ENCODE assay signal across 8 cellular contexts in genomic region chr4:185134176-185134869, GRCh38. TPM values are rescaled to one million over a fixed set of nuclear protein-coding genes. Genes with fewer than 3 reads are reported as not detected.
DNase-seq lines count a peak whose midpoint lies in the region; ATAC-seq, FAIRE-seq and TF ChIP-seq lines count a peak whose summit lies in the region.

No MANE protein-coding gene starts in this region.

- TF ChIP-seq CTCF in Peyer's patch (IDR thresholded peaks at IDR 0.05), result peak; percentile 55 to 84 (median 80)
- TF ChIP-seq CTCF in H1 (IDR thresholded peaks at IDR 0.05; ENCODE audit: control extremely low read depth in 1 of 3, insufficient read depth in 1 of 3, low read depth in 1 of 3, low read length in 3 of 3), result peak in 2 of 3 experiments; percentile 60 to 63; a peak in 3 of 4 replicates

- no peak overlapping the region for H2BK20ac ChIP-seq in H1 (ENCODE audit: low read length)

- POLR2A ChIA-PET in H1 (lab: Charles Lee; ENCODE audit: partially characterized antibody), result interaction anchor here (1.9 kb wide), 1 partner anchor 9 kb away, joined by 8 read pairs; the partner anchor contains the start of gene SLC25A4

- no peak overlapping the region for H4K91ac ChIP-seq in H1 (replicated peaks; ENCODE audit: insufficient read length, low read length)

- H2AK5ac ChIP-seq in H1 (ENCODE audit: low read depth, low read length) (no peak overlapping the region), mesendoderm (ENCODE audit: low read length) (no peak overlapping the region)

- H3K9ac ChIP-seq in H1 (replicated peaks in 1 of 4; ENCODE audit: extremely low read depth in 1 of 4, low read depth in 3 of 4, low read length in 3 of 4) (no peak overlapping the region), mesendoderm (ENCODE audit: low read length) (no peak overlapping the region)

- H3K4me1 ChIP-seq in Peyer's patch, result no peaks in the 10 kb centered on the region
- H3K4me1 ChIP-seq in H1 (replicated peaks in 1 of 4; ENCODE audit: control insufficient read depth in 3 of 4, insufficient read depth in 4 of 4, low read length in 3 of 4), result no peaks in the 10 kb centered on the region
- no peaks in the 10 kb centered on the region for H3K4me1 ChIP-seq in mesendoderm (ENCODE audit: control insufficient read depth, low read depth, low read length)

- peak; percentile 84 to 86 for TF ChIP-seq RAD21 in H1 (IDR thresholded peaks at IDR 0.05 in 1 of 2, conservative IDR thresholded peaks at IDR 0.05 in 1 of 2; ENCODE audit: low read depth in 2 of 2, low read length in 2 of 2)

- H3K27me3 ChIP-seq in Peyer's patch (no peaks in the 10 kb centered on the region), H1 (replicated peaks in 1 of 4; ENCODE audit: control insufficient read depth in 3 of 4, extremely low read depth in 1 of 4, insufficient read depth in 3 of 4, low read length in 3 of 4) (peaks cover 0 to 4% (median 0%) of the 10 kb centered on the region in 4 experiments; a peak in 1 of 7 replicates), mesendoderm (ENCODE audit: insufficient read depth, low read length, poor library complexity) (no peaks in the 10 kb centered on the region)

- DNase-seq in Ammon's horn (ENCODE audit: low spot score) (peak; percentile 73), GM18507 (ENCODE audit: extremely low spot score, insufficient read length, low read depth) (no peak), Peyer's patch (no peak), H1 (ENCODE audit: low read depth in 1 of 2, low spot score in 2 of 2) (no peak), mesendoderm (peak; percentile 61)

- ATAC-seq in HG03460 (IDR thresholded peaks at IDR 0.05; ENCODE audit: unreplicated experiment), result peak; percentile 79
- no peak for ATAC-seq in HG03196 (IDR thresholded peaks at IDR 0.05; ENCODE audit: unreplicated experiment)
- ATAC-seq in GM18520 (IDR thresholded peaks at IDR 0.05; ENCODE audit: unreplicated experiment), result no peak

- H3K14ac ChIP-seq in H1 (ENCODE audit: insufficient read length), result no peak overlapping the region

- H3K4ac ChIP-seq in H1 (replicated peaks; ENCODE audit: insufficient read length, low read depth, low read length) (no peak overlapping the region), mesendoderm (ENCODE audit: low read depth, low read length) (no peak overlapping the region)

- H2BK5ac ChIP-seq in H1 (ENCODE audit: low read depth, low read length), result no peak overlapping the region
- H2BK5ac ChIP-seq in mesendoderm (ENCODE audit: low read length), result no peak overlapping the region

- 72% methylated on average over 3 of the region's 3 CpGs; no CpG with 5 or more reads in 1 of the 2 experiments for WGBS in H1 (ENCODE audit: extremely low coverage in 1 of 2, insufficient coverage in 1 of 2, insufficient read length in 1 of 2, insufficient replicate concordance in 2 of 2, low coverage in 1 of 2, low lambda C conversion rate in 2 of 2, missing lambda C conversion rate in 1 of 2), 2 experiments
- no CpG with 5 or more reads among the region's 3 CpGs for WGBS in mesendoderm (ENCODE audit: extremely low coverage, insufficient coverage, low lambda C conversion rate)

- CTCF ChIA-PET in H1 (lab: Charles Lee; ENCODE audit: partially characterized antibody), result interaction anchor here (0.6 to 11.4 kb wide), 45 partner anchors 8 to 933 kb away, joined by 3 to 167 read pairs (median 3); partner anchors contain the start of genes HELT and SLC25A4

- peak; percentile 81 for FAIRE-seq in GM18507 (lab: Jason Lieb, UNC)
- FAIRE-seq in H1 (lab: Jason Lieb, UNC), result no peak

- H2BK12ac ChIP-seq in H1 (ENCODE audit: low read depth, low read length), result no peak overlapping the region

- no peaks in the 10 kb centered on the region for H3K23me2 ChIP-seq in H1 (ENCODE audit: low read depth, low read length)

- H3K4me2 ChIP-seq in H1 (ENCODE audit: insufficient read depth in 1 of 2, low read depth in 2 of 2, low read length in 2 of 2) (no peak overlapping the region), mesendoderm (ENCODE audit: low read length) (no peak overlapping the region)

- TF ChIP-seq POLR2A in Peyer's patch (IDR thresholded peaks at IDR 0.05), result no peak
- TF ChIP-seq POLR2A in H1 (IDR thresholded peaks at IDR 0.05; ENCODE audit: control extremely low read depth in 1 of 2, low read depth in 2 of 2, low read length in 2 of 2), result no peak

- H3K27ac ChIP-seq in Peyer's patch (no peak overlapping the region), H1 (ENCODE audit: low read depth, low read length) (no peak overlapping the region), mesendoderm (ENCODE audit: low read depth, low read length) (no peak overlapping the region)

- H3K36me3 ChIP-seq in Peyer's patch (no peaks in the 10 kb centered on the region), H1 (ENCODE audit: control insufficient read depth in 2 of 4, insufficient read depth in 4 of 4, low read length in 3 of 4) (no peaks in the 10 kb centered on the region), mesendoderm (ENCODE audit: control insufficient read depth, insufficient read depth, low read length) (no peaks in the 10 kb centered on the region)

- H4K5ac ChIP-seq in H1 (ENCODE audit: insufficient read length, low read depth, low read length), result no peak overlapping the region
- H4K5ac ChIP-seq in mesendoderm (ENCODE audit: low read length), result no peak overlapping the region

- no peak overlapping the region for H2BK15ac ChIP-seq in H1 (ENCODE audit: low read length)
- no peak overlapping the region for H2BK15ac ChIP-seq in mesendoderm (replicated peaks; ENCODE audit: low read depth)

- no peak overlapping the region for H2BK120ac ChIP-seq in H1 (replicated peaks; ENCODE audit: low read depth, low read length)
- H2BK120ac ChIP-seq in mesendoderm (ENCODE audit: low read depth, low read length), result no peak overlapping the region

- no peaks in the 10 kb centered on the region for H3K79me2 ChIP-seq in H1 (ENCODE audit: control insufficient read depth in 1 of 2, insufficient read depth in 2 of 2, low read length in 2 of 2)
- no peaks in the 10 kb centered on the region for H3K79me2 ChIP-seq in mesendoderm (ENCODE audit: control insufficient read depth, insufficient read depth, low read length)

- H3K79me1 ChIP-seq in H1 (ENCODE audit: low read depth, low read length) (no peaks in the 10 kb centered on the region), mesendoderm (ENCODE audit: low read length) (no peaks in the 10 kb centered on the region)

- H3K23ac ChIP-seq in H1 (ENCODE audit: insufficient read length) (no peak overlapping the region), mesendoderm (ENCODE audit: low read length) (no peak overlapping the region)

- H4K8ac ChIP-seq in H1 (ENCODE audit: extremely low read depth, insufficient read depth, low read length), result no peak overlapping the region
- H4K8ac ChIP-seq in mesendoderm (ENCODE audit: low read depth, low read length), result no peak overlapping the region

- H3K56ac ChIP-seq in H1 (replicated peaks; ENCODE audit: insufficient read length, low read depth, low read length) (no peak overlapping the region), mesendoderm (ENCODE audit: low read length) (no peak overlapping the region)

- H3K4me3 ChIP-seq in Peyer's patch, result no peak overlapping the region
- no peak overlapping the region for H3K4me3 ChIP-seq in H1 (ENCODE audit: extremely low read depth in 1 of 4, insufficient read depth in 2 of 4, low read depth in 3 of 4, low read length in 4 of 4)
- H3K4me3 ChIP-seq in mesendoderm (ENCODE audit: low read length), result no peak overlapping the region

- no peaks in the 10 kb centered on the region for H4K20me1 ChIP-seq in H1 (replicated peaks in 1 of 2; ENCODE audit: control insufficient read depth in 1 of 2, insufficient read depth in 2 of 2, low read length in 2 of 2)

- H3K9me3 ChIP-seq in Peyer's patch (no peaks in the 10 kb centered on the region), H1 (ENCODE audit: insufficient read depth in 2 of 2, low read depth in 1 of 2, low read length in 1 of 2) (no peaks in the 10 kb centered on the region)

- H2AFZ ChIP-seq in H1 (ENCODE audit: low read length), result no peak overlapping the region

- H3K18ac ChIP-seq in H1 (ENCODE audit: extremely low read depth, low read length) (no peak overlapping the region), mesendoderm (ENCODE audit: low read length) (no peak overlapping the region)

- no peak for TF ChIP-seq EP300 in H1 (IDR thresholded peaks at IDR 0.05; ENCODE audit: borderline replicate concordance in 1 of 2, low read depth in 2 of 2, low read length in 2 of 2)

TF ChIP-seq in H1, 55 proteins besides CTCF, POLR2A, EP300 and RAD21 (continues in another document):
- no peak for TF ChIP-seq BACH1 (IDR thresholded peaks at IDR 0.05; ENCODE audit: low read length)
- TF ChIP-seq PHF8 (conservative IDR thresholded peaks at IDR 0.05; ENCODE audit: low read depth, low read length), result no peak
- TF ChIP-seq SP2 (IDR thresholded peaks at IDR 0.05; ENCODE audit: low read length), result no peak
- TF ChIP-seq GABPA (IDR thresholded peaks at IDR 0.05; ENCODE audit: borderline replicate concordance, insufficient read depth, low read length), result no peak
- no peak for TF ChIP-seq CREB1 (IDR thresholded peaks at IDR 0.05)
- TF ChIP-seq CTBP2 (IDR thresholded peaks at IDR 0.05; ENCODE audit: borderline replicate concordance, insufficient read depth, insufficient read length, low read length), result no peak
- TF ChIP-seq CBX8 (IDR thresholded peaks at IDR 0.05; ENCODE audit: borderline replicate concordance, low read depth, low read length), result no peak

RNA-seq across cellular contexts. Expression of gene SLC25A4, which starts 8.7 kb away (rescaled TPM):
- total RNA-seq in Peyer's patch, result 10 to 100 TPM; 17.3 to 64.4 (median 37.1) TPM
- total RNA-seq in H1 (2021; fragmentation: NEBNext Ultra II Directional; extraction: Animal tissue kit (Norgen Biotek cat#: 25700)), result 42.0 TPM in 2 replicates
- 41.3 and 47.5 TPM in 2 replicates for polyA plus RNA-seq in H1 (2011; rRNA removed)
- polyA plus RNA-seq in H1 (2011; cell fraction: cytosol; rRNA removed), result 50.1 TPM
- polyA plus RNA-seq in H1 (2011; cell fraction: nucleus; rRNA removed), result 59.7 TPM
- 49.1 to 53.2 TPM (median 52.4 TPM) in 4 replicates for polyA plus RNA-seq in H1 (2012, experiment 1 of 2)
- 15.0 TPM for polyA plus RNA-seq in H1 (2012, experiment 2 of 2)
- 14.5 TPM for polyA plus RNA-seq in H1 (2013, experiment 1 of 2)
- polyA plus RNA-seq in H1 (2013, experiment 2 of 2), result 14.1 TPM
- polyA minus RNA-seq in H1 (2011; rRNA and poly(A)+ RNA removed), result 25.4 and 26.3 TPM in 2 replicates
- polyA minus RNA-seq in H1 (2011; cell fraction: cytosol; rRNA and poly(A)+ RNA removed), result 19.2 TPM
- 21.9 TPM for polyA minus RNA-seq in H1 (2011; cell fraction: nucleus; rRNA and poly(A)+ RNA removed)
- 13.9 TPM for polyA plus RNA-seq in mesendoderm (2013, experiment 1 of 2)
- polyA plus RNA-seq in mesendoderm (2013, experiment 2 of 2), result 14.2 TPM

Comparison
In these comparisons a context has a peak if more than half of its experiments do, and no peak if none do; other contexts are left out.
1. DNase-seq: peak in Ammon's horn (single experiment) and mesendoderm (single experiment); none in GM18507 (single experiment), Peyer's patch (0 of 3) and H1 (0 of 2).